18 cellular contexts compared by ENCODE assay signal in the genomic region with DNA sequence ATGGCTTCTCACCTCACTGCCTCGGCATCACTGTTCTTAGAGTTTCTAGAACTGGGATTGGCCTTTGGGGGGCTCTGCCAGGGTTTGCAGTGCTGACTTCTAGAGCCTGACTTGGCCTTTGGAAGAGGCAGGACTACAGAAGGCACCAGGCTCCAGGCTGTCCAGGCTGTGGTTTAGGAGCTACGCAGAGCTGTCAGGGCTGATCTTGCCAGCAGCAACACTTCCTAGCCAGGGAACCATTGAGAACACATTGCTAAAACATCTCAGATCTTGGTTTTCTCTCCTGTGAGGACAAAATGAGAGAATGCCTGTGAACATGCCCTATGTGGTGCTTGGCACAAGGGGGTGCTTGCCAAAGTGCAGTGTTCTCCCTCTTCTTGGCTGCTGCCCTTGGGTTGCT.
"Had no signal": no experiment of that assay in that cellular context is flagged by ENCODE, and none has a peak within 500 bp of the region (broad histone marks: within the 10 kb centered on the region; RNA-seq: fewer than 3 reads in every experiment).

No MANE protein-coding gene starts in this region.

- DNase-seq: endodermal cell; erythroblast; hippocampal formation; left colon; mesendoderm; naive thymus-derived CD4-positive, alpha-beta T cell; nephron progenitor cell; stimulated activated CD4-positive, alpha-beta T cell treated with anti-CD3 and anti-CD28 coated beads, Interleukin-15, amount 100 ng/mL, for 24 hours; stimulated activated CD4-positive, alpha-beta T cell treated with anti-CD3 and anti-CD28 coated beads, Interleukin-1b, Interleukin-23, amount 100 ng/mL, for 48 hours; stimulated activated CD4-positive, alpha-beta T cell treated with anti-CD3 and anti-CD28 coated beads, Interleukin-4, amount 100 ng/mL, for 24 hours; stimulated activated naive B cell treated with anti-CD40 and anti-IgM and Interleukin-4, amounts not matched to agents 10 μg/mL and 1 μg/mL and 100 μg/mL, for 72 hours; stomach; substantia nigra; trophoblast cell had no signal

- H3K27me3 ChIP-seq: heart left ventricle, spleen, stomach had no signal

- H3K4me3 ChIP-seq: heart left ventricle, spleen, stomach had no signal

- H3K4me1 ChIP-seq: spleen, stomach had no signal

- H3K36me3 ChIP-seq: heart left ventricle, neutrophil, spleen, stomach had no signal

- H3K9me3 ChIP-seq: heart left ventricle, neutrophil, spleen, stomach had no signal

- H3K27ac ChIP-seq: heart left ventricle, neutrophil, spleen, stomach had no signal

- ATAC-seq: heart left ventricle; left colon; naive thymus-derived CD4-positive, alpha-beta T cell; sciatic nerve; stimulated activated naive B cell treated with anti-CD40 and anti-IgM and Interleukin-4, amounts not matched to agents 10 μg/mL and 1 μg/mL and 100 μg/mL, for 72 hours had no signal
